ENCODE assay signal across 9 cellular contexts in the genomic region with DNA sequence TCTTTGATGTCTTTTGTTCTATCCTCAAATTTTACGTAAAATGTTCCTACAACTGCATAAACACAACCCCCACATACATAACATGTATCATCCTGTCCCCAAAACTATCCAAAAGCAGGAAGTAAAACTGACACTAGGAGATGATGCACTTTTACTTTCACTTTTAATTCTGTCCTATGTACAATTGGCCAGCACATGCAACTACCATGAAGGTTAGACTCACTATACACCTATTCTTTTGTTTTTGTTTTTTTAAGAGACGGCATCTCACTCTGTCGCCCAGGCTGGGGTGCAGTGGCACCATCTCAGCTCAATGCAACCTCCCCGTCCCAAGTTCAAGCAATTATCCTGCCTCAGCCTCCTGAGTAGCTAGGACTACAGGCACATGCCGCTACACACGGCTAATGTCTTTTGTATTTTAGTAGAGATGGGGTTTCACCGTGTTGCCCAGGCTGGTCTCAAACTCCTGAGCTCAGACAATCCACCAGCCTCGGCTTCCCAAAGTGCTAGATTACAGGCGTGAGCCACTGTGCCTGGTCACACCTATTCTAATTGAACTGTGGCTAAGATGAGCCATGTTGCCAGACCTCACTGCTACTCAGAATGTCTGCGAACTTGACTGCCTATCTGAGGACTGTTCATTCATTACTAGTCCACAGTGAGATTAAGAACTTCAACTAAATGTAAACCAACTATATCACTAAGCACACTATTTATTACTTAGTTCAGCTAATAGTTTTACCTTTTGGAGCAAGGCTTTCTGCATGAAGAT. TPM values are rescaled to one million over a fixed set of nuclear protein-coding genes. Genes with fewer than 3 reads are reported as not detected.
DNase-seq lines count a peak whose midpoint lies in the region; ATAC-seq and TF ChIP-seq lines count a peak whose summit lies in the region.
"Had no signal": no experiment of that assay in that cellular context is flagged by ENCODE, and none has a peak within 500 bp of the region (broad histone marks: within the 10 kb centered on the region; RNA-seq: fewer than 3 reads in every experiment).

No MANE protein-coding gene starts in this region.

- H3K4me2 ChIP-seq in OCI-LY7 (ENCODE audit: low read length) = peak overlapping the region; percentile 60

- ATAC-seq in HG02970 (IDR thresholded peaks at IDR 0.05; ENCODE audit: low FRiP score, unreplicated experiment) = peak; percentile 82
- peak; percentile 75 to 85 (median 78) for ATAC-seq in right lobe of liver

- POLR2A ChIA-PET in OCI-LY7 (lab: Charles Lee) = interaction anchor here (0.7 to 1.5 kb wide), 11 partner anchors 9 to 689 kb away, joined by 3 to 6 read pairs (median 3); no protein-coding TSS in a partner anchor

- peak overlapping the region; percentile 50; the same call in 1 of the 2 replicates for H2AFZ ChIP-seq in OCI-LY7 (ENCODE audit: low read length)

- 40% methylated on average over 5 of the region's 10 CpGs for WGBS in right lobe of liver (ENCODE audit: insufficient coverage, low coverage, low lambda C conversion rate, missing lambda C conversion rate)

- H3K4me3 ChIP-seq in OCI-LY7 (ENCODE audit: low read depth, low read length, poor library complexity, severe bottlenecking) (peak overlapping the region; percentile 45), right lobe of liver (peak overlapping the region; percentile 0 to 22 (median 11))
- H3K4me3 ChIP-seq: cardiac muscle cell had no signal

- CTCF ChIA-PET in OCI-LY7 (lab: Charles Lee; ENCODE audit: unreplicated experiment) = interaction anchor here (1.0 kb wide), 1 partner anchor 98 kb away, joined by 3 read pairs; no protein-coding TSS in a partner anchor

- DNase-seq in activated naive CD4-positive, alpha-beta T cell treated with Interleukin-2 at 50 U/mL for 16 hours = peak; percentile 16
- DNase-seq in activated naive CD4-positive, alpha-beta T cell (lab: John Stamatoyannopoulos, UW) = no peak
- DNase-seq in OCI-LY7 (ENCODE audit: low spot score) (peak; percentile 78), amniotic epithelial cell (ENCODE audit: low read depth) (peak; percentile 47), right lobe of liver (no peak), GF-D8 (lab: John Stamatoyannopoulos, UW) (no peak), COLO829 (ENCODE audit: low spot score) (no peak)

- H3K4me1 ChIP-seq in OCI-LY7 (ENCODE audit: insufficient read depth, low read length, poor library complexity, severe bottlenecking) (peaks cover 20% of the 10 kb centered on the region), right lobe of liver (peaks cover 0 to 35% (median 14%) of the 10 kb centered on the region in 4 donors)

- intact Hi-C loops in OCI-LY7 (cut with micrococcal nuclease; ENCODE audit: unreplicated experiment) (loop anchor here (10.0 kb wide), 1 partner anchor 375 kb away; no protein-coding TSS in a partner anchor), right lobe of liver (cut with DNase I) (loop anchor here in 1 of 2 donors (10.0 kb wide), 1 partner anchor 55 kb away; no protein-coding TSS in a partner anchor)

- H3K79me2 ChIP-seq in OCI-LY7 (ENCODE audit: insufficient read depth, low read depth, low read length) = no peaks in the 10 kb centered on the region

- no peaks in the 10 kb centered on the region for H3K9me3 ChIP-seq in OCI-LY7 (ENCODE audit: low read length)
- H3K9me3 ChIP-seq in right lobe of liver = no peaks in the 10 kb centered on the region

- no peaks in the 10 kb centered on the region for H3K9me2 ChIP-seq in OCI-LY7 (ENCODE audit: insufficient read depth, low read length)

- H3K36me3 ChIP-seq in OCI-LY7 (ENCODE audit: insufficient read depth, low read length) = peaks cover 15% of the 10 kb centered on the region
- H3K36me3 ChIP-seq in right lobe of liver = no peaks in the 10 kb centered on the region

- no peak for TF ChIP-seq POLR2A in right lobe of liver (IDR thresholded peaks at IDR 0.05)

- peak overlapping the region; percentile 12 for H3K27ac ChIP-seq in OCI-LY7 (ENCODE audit: low read depth, low read length, poor library complexity, severe bottlenecking)
- H3K27ac ChIP-seq in right lobe of liver = peak overlapping the region; percentile 52 to 58 (median 56)
- H3K27ac ChIP-seq: cardiac muscle cell had no signal

- no TSS peak for BruUV-seq in OCI-LY7 (replicated peaks; lab: Mats Ljungman, UMichigan)

- TF ChIP-seq CTCF in OCI-LY7 (conservative IDR thresholded peaks at IDR 0.05; ENCODE audit: low read length) (no peak), right lobe of liver (IDR thresholded peaks at IDR 0.05) (no peak)

- no peaks in the 10 kb centered on the region for H4K20me1 ChIP-seq in OCI-LY7 (ENCODE audit: insufficient read depth, low read length)

- no peaks in the 10 kb centered on the region for H3K27me3 ChIP-seq in right lobe of liver
- H3K27me3 ChIP-seq: cardiac muscle cell had no signal

RNA-seq across cellular contexts. Expression of gene TOR3A, which starts 48.0 kb away (rescaled TPM):
- 32.9 and 49.0 TPM in 2 replicates for total RNA-seq in OCI-LY7 (2014; rRNA removed; shearing (Covaris generic))
- 66.7 and 67.4 TPM in 2 replicates for total RNA-seq in OCI-LY7 (2022)
- 10 to 100 TPM in 4 of 6 experiments, 1 to 10 TPM in 2; 4.7 to 52.8 (median 13.1) TPM for total RNA-seq in right lobe of liver

Comparison
In these comparisons a context has a peak if more than half of its experiments do, and no peak if none do; other contexts are left out.
1. DNase-seq: peak in activated naive CD4-positive, alpha-beta T cell treated with Interleukin-2 at 50 U/mL for 16 hours (single experiment), OCI-LY7 (single experiment) and amniotic epithelial cell (single experiment); none in activated naive CD4-positive, alpha-beta T cell (0 of 4), right lobe of liver (0 of 3), GF-D8 (single experiment) and COLO829 (single experiment).